Comparison of ENCODE assay signal across 11 cellular contexts in the genomic region with DNA sequence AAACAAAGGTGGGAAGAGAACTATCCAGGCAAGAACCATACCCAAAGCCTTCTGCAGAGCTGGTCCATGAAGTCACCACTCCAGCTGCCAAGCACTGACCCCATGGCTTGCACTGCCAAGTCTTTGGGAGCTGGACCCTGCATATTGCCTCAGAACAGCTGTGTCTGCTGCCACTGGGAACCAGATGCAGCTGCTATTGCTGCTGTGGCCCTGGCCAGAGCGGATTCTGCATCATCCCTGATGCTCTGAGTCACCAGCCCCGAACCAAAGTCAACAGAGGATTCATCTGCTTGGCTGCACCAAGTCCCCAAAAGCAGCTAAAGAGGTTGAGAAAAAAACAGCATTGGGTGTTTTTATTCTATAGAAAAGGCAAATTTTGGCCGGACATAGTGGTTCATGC. TPM values are rescaled to one million over a fixed set of nuclear protein-coding genes. Genes with fewer than 3 reads are reported as not detected.
DNase-seq lines count a peak whose midpoint lies in the region; ATAC-seq and TF ChIP-seq lines count a peak whose summit lies in the region.
"Had no signal": no experiment of that assay in that cellular context is flagged by ENCODE, and none has a peak within 500 bp of the region (broad histone marks: within the 10 kb centered on the region; RNA-seq: fewer than 3 reads in every experiment).

No MANE protein-coding gene starts in this region.

- peaks cover 24% of the 10 kb centered on the region for H3K4me1 ChIP-seq in left ventricle myocardium inferior
- H3K4me1 ChIP-seq: uterus had no signal

- H3K9me3 ChIP-seq in left ventricle myocardium inferior (replicated peaks), result no peaks in the 10 kb centered on the region
- H3K9me3 ChIP-seq: uterus had no signal

- DNase-seq in HK-2 (ENCODE audit: unreplicated experiment) (peak; percentile 18), astrocyte of the cerebellum (ENCODE audit: low read depth) (peak; percentile 63), left ventricle myocardium inferior (peak; percentile 55), substantia nigra (lab: John Stamatoyannopoulos, UW) (peak in 30 of 49 donors; percentile 3 to 72 (median 39)), NCI-H1417 treated with DMSO at 0.1 percent for 48 hours (lab: John Stamatoyannopoulos, UW) (no peak)
- DNase-seq: stimulated activated CD4-positive, alpha-beta T cell treated with anti-CD3 and anti-CD28 coated beads, Interleukin-2, amount 100 ng/mL, for 24 hours; uterus had no signal

- no peak for TF ChIP-seq CTCF in astrocyte of the cerebellum (IDR thresholded peaks at IDR 0.05; ENCODE audit: low read depth, low read length, missing control alignments)
- no peak for TF ChIP-seq CTCF in left ventricle myocardium inferior (IDR thresholded peaks at IDR 0.05; ENCODE audit: borderline replicate concordance)

- peak overlapping the region; percentile 67 for H3K27ac ChIP-seq in left ventricle myocardium inferior (replicated peaks)
- H3K27ac ChIP-seq in substantia nigra (ENCODE audit: low read depth, low read length, poor library complexity, severe bottlenecking), result peak overlapping the region; percentile 43
- H3K27ac ChIP-seq: uterus had no signal

- in situ Hi-C loops in astrocyte of the cerebellum (cut with HindIII; ENCODE audit: low sequenced_read_pairs), result no loop called here

- H3K4me3 ChIP-seq in astrocyte of the cerebellum (ENCODE audit: low read depth, low read length), result no peak overlapping the region
- no peak overlapping the region for H3K4me3 ChIP-seq in left ventricle myocardium inferior
- H3K4me3 ChIP-seq: GM12878, GM23338, uterus had no signal

- H3K36me3 ChIP-seq in left ventricle myocardium inferior, result no peaks in the 10 kb centered on the region
- H3K36me3 ChIP-seq: uterus had no signal

- intact Hi-C loops in left ventricle myocardium inferior (cut with micrococcal nuclease), result no loop called here

- ATAC-seq in HG02870 (IDR thresholded peaks at IDR 0.05; ENCODE audit: unreplicated experiment) (no peak), GM19452 (IDR thresholded peaks at IDR 0.05; ENCODE audit: unreplicated experiment) (no peak)
- ATAC-seq: GM12878, GM23338 had no signal

- H3K27me3 ChIP-seq in left ventricle myocardium inferior (ENCODE audit: low read depth), result no peaks in the 10 kb centered on the region
- H3K27me3 ChIP-seq: uterus had no signal

RNA-seq across cellular contexts. Expression of gene GSAP, which starts 39.2 kb away (rescaled TPM):
- total RNA-seq in left ventricle myocardium inferior, result 7.2 TPM
